Comparison of ENCODE assay signal across 8 cellular contexts in genomic region chr7:149497467-149498261, GRCh38. TPM values are rescaled to one million over a fixed set of nuclear protein-coding genes. Genes with fewer than 3 reads are reported as not detected.
DNase-seq lines count a peak whose midpoint lies in the region; ATAC-seq and TF ChIP-seq lines count a peak whose summit lies in the region.

Gene ZNF746 (minus strand): TSS chr7:149497809. CDS start chr7:149497536, 273 bp downstream.

- peak; percentile 96 for ATAC-seq in GM18505 (IDR thresholded peaks at IDR 0.05; ENCODE audit: unreplicated experiment)
- ATAC-seq in HG02970 (IDR thresholded peaks at IDR 0.05; ENCODE audit: low FRiP score, unreplicated experiment) = peak; percentile 94
- ATAC-seq in WTC11 = peak; percentile 95

- H3K27me3 Mint-ChIP-seq in WTC11 (ENCODE audit: low read depth) = peaks cover 41% of the 10 kb centered on the region

- DNase-seq in A172 (ENCODE audit: low spot score) = peak; percentile 46
- DNase-seq in NCI-H2107 (lab: John Stamatoyannopoulos, UW) = peak; percentile 56
- peak; percentile 83 for DNase-seq in WTC11 (ENCODE audit: low spot score)
- DNase-seq in cardiac fibroblast (ENCODE audit: low read depth in 2 of 2) = peak; percentile 81 to 84
- peak; percentile 82 for DNase-seq in iris pigment epithelial cell (ENCODE audit: low read depth)
- peak; percentile 70 to 75 for DNase-seq in stimulated activated CD4-positive, alpha-beta T cell treated with anti-CD3 and anti-CD28 coated beads, Interleukin-12 subunit alpha, Interleukin-12 subunit beta, amount 100 ng/mL, for 24 hours (ENCODE audit: low read depth in 2 of 2)

- TF ChIP-seq CTCF in WTC11 (IDR thresholded peaks at IDR 0.05) = no peak; the same call in 1 of the 2 replicates
- TF ChIP-seq CTCF in cardiac fibroblast (IDR thresholded peaks at IDR 0.05; ENCODE audit: low read depth, low read length) = peak; percentile 40

- H3K9me3 Mint-ChIP-seq in WTC11 = no peaks in the 10 kb centered on the region

- H3K4me3 Mint-ChIP-seq in WTC11 = peak within 1 kb of the TSS; percentile 84

- H3K4me1 Mint-ChIP-seq in WTC11 = peaks cover 12% of the 10 kb centered on the region

- TF ChIP-seq POLR2A in GM18505 (IDR thresholded peaks at IDR 0.05; ENCODE audit: borderline replicate concordance, extremely low read depth, insufficient read depth, insufficient read length) = peak; percentile 76

- peak within 1 kb of the TSS; percentile 73 to 78 for H3K4me3 ChIP-seq in cardiac fibroblast (replicated peaks in 1 of 2; ENCODE audit: low read depth in 2 of 2, low read length in 2 of 2)

- no peak within 1 kb of the TSS for H3K27ac Mint-ChIP-seq in WTC11

- CTCF ChIA-PET in WTC11 (lab: Charles Lee) = interaction anchor here (0.6 kb wide), 1 partner anchor 433 kb away, joined by 3 read pairs; no protein-coding TSS in a partner anchor

- POLR2A ChIA-PET in WTC11 (lab: Charles Lee) = no interaction called here

- H3K36me3 Mint-ChIP-seq in WTC11 = peaks cover 15% of the 10 kb centered on the region

TF ChIP-seq in WTC11, 78 proteins besides CTCF, POLR2A, EP300 and RAD21 (continues in another document):
- TF ChIP-seq FOXK1 (CRISPR knock-in tag; IDR thresholded peaks at IDR 0.05) (0 out of 2 replicates have a peak, but pooled peaks have one; percentile 57), ETV6 (CRISPR knock-in tag; IDR thresholded peaks at IDR 0.05) (no peak; the same call in 1 of the 2 replicates), ZBTB21 (CRISPR knock-in tag; IDR thresholded peaks at IDR 0.05; ENCODE audit: borderline replicate concordance) (no peak), ZNF232 (CRISPR knock-in tag; IDR thresholded peaks at IDR 0.05) (no peak), E2F5 (CRISPR knock-in tag; IDR thresholded peaks at IDR 0.05) (no peak), MYBL2 (CRISPR knock-in tag; IDR thresholded peaks at IDR 0.05) (no peak), TP53 (CRISPR knock-in tag; IDR thresholded peaks at IDR 0.05) (no peak), ZNF219 (CRISPR knock-in tag; IDR thresholded peaks at IDR 0.05; ENCODE audit: borderline replicate concordance) (no peak), PRRX2 (CRISPR knock-in tag; IDR thresholded peaks at IDR 0.05) (no peak), ZNF423 (CRISPR knock-in tag; IDR thresholded peaks at IDR 0.05) (no peak), SP1 (CRISPR knock-in tag; conservative IDR thresholded peaks at IDR 0.05) (0 out of 2 replicates have a peak, but pooled peaks have one; percentile 49), HMGXB4 (CRISPR knock-in tag; IDR thresholded peaks at IDR 0.05) (peak; percentile 63; the same call in 1 of the 2 replicates), E2F1 (CRISPR knock-in tag; IDR thresholded peaks at IDR 0.05) (no peak), IRF2 (CRISPR knock-in tag; IDR thresholded peaks at IDR 0.05; ENCODE audit: borderline replicate concordance, low read depth) (no peak), TEAD4 (CRISPR knock-in tag; IDR thresholded peaks at IDR 0.05) (no peak), NFE2L1 (CRISPR knock-in tag; IDR thresholded peaks at IDR 0.05) (no peak), CDX4 (CRISPR knock-in tag; IDR thresholded peaks at IDR 0.05; ENCODE audit: borderline replicate concordance) (no peak), ELF4 (CRISPR knock-in tag; IDR thresholded peaks at IDR 0.05; ENCODE audit: low read depth) (no peak), OVOL2 (CRISPR knock-in tag; IDR thresholded peaks at IDR 0.05; ENCODE audit: borderline replicate concordance) (no peak), TEAD1 (CRISPR knock-in tag; IDR thresholded peaks at IDR 0.05) (peak; percentile 53; the same call in 1 of the 2 replicates), USF2 (CRISPR knock-in tag; IDR thresholded peaks at IDR 0.05) (no peak), AR (CRISPR knock-in tag; IDR thresholded peaks at IDR 0.05) (no peak), GRHL2 (CRISPR knock-in tag; IDR thresholded peaks at IDR 0.05; ENCODE audit: insufficient replicate concordance, severe bottlenecking) (no peak), E2F4 (CRISPR knock-in tag; IDR thresholded peaks at IDR 0.05; ENCODE audit: borderline replicate concordance, low read depth) (no peak), FOXP1 (CRISPR knock-in tag; IDR thresholded peaks at IDR 0.05; ENCODE audit: borderline replicate concordance) (peak; percentile 71; the same call in 1 of the 2 replicates), GABPB1 (CRISPR knock-in tag; IDR thresholded peaks at IDR 0.05) (0 out of 2 replicates have a peak, but pooled peaks have one; percentile 14)

RNA-seq across cellular contexts. Expression of gene ZNF746, which starts in this region (rescaled TPM):
- total RNA-seq in A172 (2014; rRNA removed; shearing (Covaris generic)) = 17.3 and 20.9 TPM in 2 replicates
- 16.0 to 17.1 TPM (median 16.8 TPM) in 3 replicates for total RNA-seq in WTC11 (2021)

Comparison
In these comparisons a context has a peak if more than half of its experiments do, and no peak if none do; other contexts are left out.
1. Peak in every context shown above with its lines: DNase-seq, ATAC-seq and H3K4me3 ChIP-seq.